ENCODE assay signal across 1 cellular context in genomic region chr19:4375620-4376228, GRCh38.
TF ChIP-seq lines count a peak whose summit lies in the region.

No MANE protein-coding gene starts in this region.

TF ChIP-seq in H1, 55 proteins besides CTCF, POLR2A, EP300 and RAD21 (continued from another document):
- TF ChIP-seq ATF2 (IDR thresholded peaks at IDR 0.05; ENCODE audit: low read length) (peak; percentile 84; the same call in 1 of the 2 replicates), SIN3A (conservative IDR thresholded peaks at IDR 0.05 in 1 of 2, IDR thresholded peaks at IDR 0.05 in 1 of 2; ENCODE audit: low read depth in 1 of 2, low read length in 2 of 2) (peak in 1 of 2 experiments; percentile 46; a peak in 1 of 4 replicates), CREB1 (IDR thresholded peaks at IDR 0.05) (peak; percentile 49), JUND (IDR thresholded peaks at IDR 0.05; ENCODE audit: low read length) (peak; percentile 62; the same call in 1 of the 2 replicates)
